ENCODE assay signal across 25 cellular contexts in genomic region chr6:41608443-41609151, GRCh38. TPM values are rescaled to one million over a fixed set of nuclear protein-coding genes. Genes with fewer than 3 reads are reported as not detected.
DNase-seq lines count a peak whose midpoint lies in the region; ATAC-seq, FAIRE-seq and TF ChIP-seq lines count a peak whose summit lies in the region.
"Had no signal": no experiment of that assay in that cellular context is flagged by ENCODE, and none has a peak within 500 bp of the region (broad histone marks: within the 10 kb centered on the region; RNA-seq: fewer than 3 reads in every experiment).

No MANE protein-coding gene starts in this region.

- no peaks in the 10 kb centered on the region for H4K20me1 ChIP-seq in BLaER1
- H4K20me1 ChIP-seq in K562 (replicated peaks; ENCODE audit: control insufficient read depth, insufficient read depth, low read length), result no peaks in the 10 kb centered on the region
- H4K20me1 ChIP-seq in neural progenitor cell (ENCODE audit: low read depth), result no peaks in the 10 kb centered on the region

- in situ Hi-C loops in K562 (cut with MboI), result no loop called here

- peaks cover 20% of the 10 kb centered on the region for H3K4me1 ChIP-seq in BLaER1
- H3K4me1 ChIP-seq in HEK293 (ENCODE audit: control insufficient read depth, insufficient read depth, low read length), result no peaks in the 10 kb centered on the region
- H3K4me1 ChIP-seq in K562 (replicated peaks in 1 of 2; ENCODE audit: control insufficient read depth in 2 of 2, insufficient read depth in 2 of 2, low read length in 2 of 2), result no peaks in the 10 kb centered on the region
- H3K4me1 ChIP-seq in neural progenitor cell, result no peaks in the 10 kb centered on the region
- H3K4me1 ChIP-seq: A549 had no signal

- peaks cover 4% of the 10 kb centered on the region for H3K4me1 Mint-ChIP-seq in neural progenitor cell
- H3K4me1 Mint-ChIP-seq: CD4-positive, alpha-beta memory T cell had no signal

- H3K27me3 ChIP-seq in BLaER1 (no peaks in the 10 kb centered on the region), K562 (ENCODE audit: control insufficient read depth in 2 of 2, insufficient read depth in 2 of 2, low read length in 2 of 2) (peaks cover 33 to 46% of the 10 kb centered on the region in 2 experiments; a peak in 4 of 5 replicates), neural progenitor cell (no peaks in the 10 kb centered on the region)

- peaks cover 3% of the 10 kb centered on the region for H3K36me3 Mint-ChIP-seq in neural progenitor cell

- intact Hi-C loops in K562 (cut with micrococcal nuclease), result no loop called here

- BruUV-seq in K562 (replicated peaks; lab: Mats Ljungman, UMichigan), result no TSS peak

- H3K4me3 ChIP-seq in BLaER1 (no peak overlapping the region), HEK293 (ENCODE audit: low read depth, low read length) (no peak overlapping the region), K562 (no peak overlapping the region), neural progenitor cell (no peak overlapping the region)
- H3K4me3 ChIP-seq: A549 had no signal

- TF ChIP-seq CTCF in HEK293 (tag by site-specific recombination; IDR thresholded peaks at IDR 0.05) (no peak), K562 (IDR thresholded peaks at IDR 0.05 in 2 of 3, conservative IDR thresholded peaks at IDR 0.05 in 1 of 3; ENCODE audit: insufficient read depth in 2 of 3, low read depth in 1 of 3, low read length in 3 of 3) (no peak), neural progenitor cell (IDR thresholded peaks at IDR 0.05) (no peak)

- no peak for TF ChIP-seq POLR2A in K562 (conservative IDR thresholded peaks at IDR 0.05)

- POLR2A ChIA-PET in HEK293 (lab: Yijun Ruan, JAX) (interaction anchor here (0.7 kb wide), 1 partner anchor 425 kb away, joined by 3 read pairs; no protein-coding TSS in a partner anchor), K562 (lab: Yijun Ruan, JAX) (no interaction called here)

- 11% methylated on average over 11 of the region's 11 CpGs for WGBS in K562 (ENCODE audit: insufficient coverage, low coverage, missing lambda C conversion rate)

- H3K4me3 Mint-ChIP-seq in neural progenitor cell, result no peak overlapping the region

- H2AFZ ChIP-seq in K562 (ENCODE audit: low read depth, low read length) (no peak overlapping the region), neural progenitor cell (replicated peaks) (no peak overlapping the region)

- peaks cover 6% of the 10 kb centered on the region for H3K9me3 Mint-ChIP-seq in neural progenitor cell

- H3K36me3 ChIP-seq in BLaER1, result no peaks in the 10 kb centered on the region
- H3K36me3 ChIP-seq in HEK293 (ENCODE audit: control insufficient read depth in 2 of 2, insufficient read depth in 1 of 2, low read length in 2 of 2), result no peaks in the 10 kb centered on the region
- H3K36me3 ChIP-seq in K562 (ENCODE audit: control insufficient read depth, insufficient read depth, low read length), result no peaks in the 10 kb centered on the region
- H3K36me3 ChIP-seq in neural progenitor cell, result no peaks in the 10 kb centered on the region

- H3K9me1 ChIP-seq in K562 (ENCODE audit: control insufficient read depth, insufficient read depth, low read length), result no peaks in the 10 kb centered on the region

- ATAC-seq in K562 (no peak), HG02798 (IDR thresholded peaks at IDR 0.05; ENCODE audit: poor library complexity, unreplicated experiment) (no peak)
- ATAC-seq: A549 had no signal

- FAIRE-seq in K562 (lab: Jason Lieb, UNC), result no peak
- FAIRE-seq: A549 had no signal

- H3K27me3 Mint-ChIP-seq in neural progenitor cell (ENCODE audit: insufficient read depth, low read depth), result peaks cover 4% of the 10 kb centered on the region

- H3K27ac ChIP-seq in BLaER1 (0 out of 2 replicates have a peak overlapping the region, but pooled peaks have one; percentile 12), HEK293 (ENCODE audit: extremely low read depth, low read depth, low read length) (no peak overlapping the region), K562 (ENCODE audit: extremely low read depth, low read depth, low read length) (no peak overlapping the region), neural progenitor cell (no peak overlapping the region)
- H3K27ac ChIP-seq: A549, KMS-11 had no signal

- H3K79me2 ChIP-seq in K562 (ENCODE audit: control insufficient read depth, insufficient read depth, low read length) (no peaks in the 10 kb centered on the region), neural progenitor cell (ENCODE audit: low read depth) (no peaks in the 10 kb centered on the region)

- no peak for DNase-seq in K562 (ENCODE audit: extremely low read depth in 1 of 4, low spot score in 3 of 4)
- DNase-seq in neural progenitor cell (ENCODE audit: low spot score), result no peak
- DNase-seq in SKM-1 (lab: John Stamatoyannopoulos, UW; ENCODE audit: unreplicated experiment), result no peak
- no peak for DNase-seq in NK-92 treated with Interleukin-12 subunit alpha and Interleukin-12 subunit beta, amount 100 ng/mL, for 24 hours (lab: John Stamatoyannopoulos, UW)
- no peak for DNase-seq in cerebellar nuclear complex (lab: John Stamatoyannopoulos, UW)
- DNase-seq: AML-193; C1 segment of cervical spinal cord; CD4-positive, alpha-beta memory T cell; COR-L47; DMS53; H7; IMR-90; MV-4-11; NCI-H1105; NCI-H1930; NCI-H2107; Right ventricle myocardium superior; RPMI8226; T-helper 1 cell had no signal

- H3K9me3 ChIP-seq in BLaER1 (peaks cover 13% of the 10 kb centered on the region; the same call in 1 of the 2 replicates), HEK293 (ENCODE audit: control insufficient read depth, insufficient read depth, low read depth, low read length) (no peaks in the 10 kb centered on the region), K562 (replicated peaks; ENCODE audit: control insufficient read depth, insufficient read depth, low read depth, low read length) (peaks cover 4% of the 10 kb centered on the region), neural progenitor cell (ENCODE audit: low read depth) (no peaks in the 10 kb centered on the region)

- CTCF ChIA-PET in HEK293 (lab: Yijun Ruan, JAX), result interaction anchor here (0.6 to 4.5 kb wide), 4 partner anchors 15 to 490 kb away, joined by 3 to 29 read pairs (median 10); no protein-coding TSS in a partner anchor
- CTCF ChIA-PET in K562 (lab: Yijun Ruan, JAX; ENCODE audit: low intra/inter-chr PET ratio), result interaction anchor here (0.6 kb wide), 1 partner anchor 239 kb away, joined by 3 read pairs; no protein-coding TSS in a partner anchor

- no peak for TF ChIP-seq RAD21 in K562 (CRISPR knock-in tag; conservative IDR thresholded peaks at IDR 0.05 in 1 of 2, IDR thresholded peaks at IDR 0.05 in 1 of 2)

- H3K4me2 ChIP-seq in BLaER1, result no peak overlapping the region
- H3K4me2 ChIP-seq in K562 (ENCODE audit: insufficient read depth, low read length), result no peak overlapping the region
- H3K4me2 ChIP-seq in neural progenitor cell, result no peak overlapping the region
- H3K4me2 ChIP-seq: A549, KMS-11 had no signal

- H3K9ac ChIP-seq in BLaER1, result no peak overlapping the region
- H3K9ac ChIP-seq in K562 (ENCODE audit: insufficient read depth in 1 of 2, low read depth in 2 of 2, low read length in 2 of 2), result no peak overlapping the region
- H3K9ac ChIP-seq in neural progenitor cell, result no peak overlapping the region
- H3K9ac ChIP-seq: KMS-11 had no signal

- no peaks in the 10 kb centered on the region for H3F3A ChIP-seq in neural progenitor cell (ENCODE audit: low read depth)

- H3K27ac Mint-ChIP-seq in neural progenitor cell, result peak overlapping the region; percentile 74
- H3K27ac Mint-ChIP-seq: CD4-positive, alpha-beta memory T cell had no signal

- no peak for TF ChIP-seq EP300 in K562 (IDR thresholded peaks at IDR 0.05; ENCODE audit: low read length)

TF ChIP-seq in HEK293, 187 proteins besides CTCF, POLR2A, EP300 and RAD21 (continues in another document):
- TF ChIP-seq ZIC2 (tag by site-specific recombination; IDR thresholded peaks at IDR 0.05), result peak; percentile 37

TF ChIP-seq in K562, 482 proteins besides CTCF, POLR2A, EP300 and RAD21:
- TF ChIP-seq MIER1 (IDR thresholded peaks at IDR 0.05; ENCODE audit: low read depth), result peak; percentile 80
- TF ChIP-seq RNF219 (CRISPR knock-in tag; IDR thresholded peaks at IDR 0.05), result no peak

RNA-seq across cellular contexts. Expression of gene MDFI, which starts 29.7 kb away (rescaled TPM):
- not detected in 2 replicates for total RNA-seq in K562 (2011; cell fraction: chromatin; rRNA removed; ENCODE audit: low replicate concordance)
- total RNA-seq in K562 (2011; cell fraction: nucleolus; rRNA removed), result not detected in 2 replicates
- total RNA-seq in K562 (2011; cell fraction: nucleoplasm; rRNA removed), result not detected in 2 replicates
- total RNA-seq in K562 (2014; rRNA removed), result not detected in 2 replicates
- not detected in 2 replicates for total RNA-seq in K562 (2014; rRNA removed; fragmentation: Illumina TruSeq; extraction: Trizol)
- not detected in 2 replicates for total RNA-seq in K562 (2015; rRNA removed; fragmentation: Illumina TruSeq; extraction: Trizol)
- total RNA-seq in K562 (2021), result not detected in 2 replicates
- not detected in 2 replicates for polyA plus RNA-seq in K562 (2011; rRNA removed)
- not detected in 2 replicates for polyA plus RNA-seq in K562 (2011; cell fraction: cytosol; rRNA removed)
- not detected in 2 replicates for polyA plus RNA-seq in K562 (2011; cell fraction: nucleus; rRNA removed)
- not detected in 2 replicates for polyA plus RNA-seq in K562 (2012)
- not detected in 2 replicates for polyA plus RNA-seq in K562 (2014; fragmentation: Illumina TruSeq; extraction: Trizol)
- not detected for polyA plus RNA-seq in K562 (2014; fragmentation: Nextera tagmentation; extraction: Ambion mirVana)
- not detected in 2 replicates for polyA plus RNA-seq in K562 (2014; rRNA removed)
- polyA minus RNA-seq in K562 (2011; rRNA and poly(A)+ RNA removed), result not detected in 2 replicates
- polyA minus RNA-seq in K562 (2011; cell fraction: cytosol; rRNA and poly(A)+ RNA removed), result not detected in 2 replicates
- polyA minus RNA-seq in K562 (2011; cell fraction: nucleus; rRNA and poly(A)+ RNA removed), result not detected in 2 replicates
- 29.5 and 87.4 TPM in 2 replicates for total RNA-seq in neural progenitor cell (ENCODE audit: low replicate concordance)
- total RNA-seq: CD4-positive, alpha-beta memory T cell; G401 had no signal
- polyA plus RNA-seq: CD4-positive, alpha-beta memory T cell had no signal

Comparison
In these comparisons a context has a peak if more than half of its experiments do, and no peak if none do; other contexts are left out.
1. RNA of gene MDFI, which starts 29.7 kb away (total RNA-seq): 29.5 to 87.4 TPM in neural progenitor cell; not detected in K562; every median in the first group is over 10 times any median in the second.